Comparison of ENCODE assay signal across 1 cellular context in genomic region chr3:120093119-120093922, GRCh38.
TF ChIP-seq lines count a peak whose summit lies in the region.

No MANE protein-coding gene starts in this region.

TF ChIP-seq in HepG2, 621 proteins besides CTCF, POLR2A, EP300 and RAD21 (continued from another document):
- no peak for TF ChIP-seq ZNF503 (CRISPR knock-in tag; IDR thresholded peaks at IDR 0.05)
- TF ChIP-seq ZNF281 (CRISPR knock-in tag; IDR thresholded peaks at IDR 0.05; ENCODE audit: borderline replicate concordance), result peak; percentile 69; the same call in 1 of the 2 replicates
- no peak for TF ChIP-seq GABPA (IDR thresholded peaks at IDR 0.05; ENCODE audit: low read depth, low read length)
- peak; percentile 35; the same call in 1 of the 2 replicates for TF ChIP-seq GABPA (CRISPR knock-in tag; IDR thresholded peaks at IDR 0.05; ENCODE audit: low read depth)
- peak; percentile 81; the same call in 1 of the 2 replicates for TF ChIP-seq KDM5A (IDR thresholded peaks at IDR 0.05; ENCODE audit: borderline replicate concordance, low read length)
- no peak for TF ChIP-seq AGO2 (optimal IDR thresholded peaks at IDR 0.05; ENCODE audit: low read depth, low read length)
